Comparison of ENCODE assay signal across 19 cellular contexts in the genomic region with DNA sequence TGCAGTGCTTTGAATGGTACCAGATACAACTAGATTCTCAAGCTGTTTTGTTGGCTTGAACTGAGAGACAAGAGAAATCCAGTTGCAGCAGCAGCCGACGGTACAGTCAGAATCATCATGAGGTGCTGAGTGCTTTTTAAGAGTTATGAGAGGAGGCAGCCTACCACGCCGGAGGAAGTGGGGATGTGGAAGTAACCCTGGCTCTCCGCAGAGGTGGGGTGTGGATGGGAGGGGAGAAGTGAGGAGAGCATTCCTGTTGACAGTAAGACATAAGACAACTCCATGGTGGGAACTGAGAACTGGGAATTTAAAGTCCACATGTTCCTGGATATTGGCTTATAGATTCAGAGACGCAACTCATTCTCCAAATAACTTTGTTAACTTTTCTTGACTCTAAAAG. TPM values are rescaled to one million over a fixed set of nuclear protein-coding genes. Genes with fewer than 3 reads are reported as not detected.
DNase-seq lines count a peak whose midpoint lies in the region; ATAC-seq, FAIRE-seq and TF ChIP-seq lines count a peak whose summit lies in the region.
"Had no signal": no experiment of that assay in that cellular context is flagged by ENCODE, and none has a peak within 500 bp of the region (broad histone marks: within the 10 kb centered on the region; RNA-seq: fewer than 3 reads in every experiment).

No MANE protein-coding gene starts in this region.

- no peak overlapping the region for H3K18ac ChIP-seq in mesenchymal stem cell (ENCODE audit: low read depth in 1 of 2, low read length in 2 of 2)

- H3K9me3 ChIP-seq in Karpas-422 (ENCODE audit: low read length) (no peaks in the 10 kb centered on the region), adipocyte (ENCODE audit: control insufficient read depth, low read length) (no peaks in the 10 kb centered on the region), mesenchymal stem cell (ENCODE audit: control insufficient read depth, low read length) (no peaks in the 10 kb centered on the region), spleen (no peaks in the 10 kb centered on the region), pancreas (no peaks in the 10 kb centered on the region)
- H3K9me3 ChIP-seq: gastrocnemius medialis, left lung, ovary had no signal

- no peaks in the 10 kb centered on the region for H3K36me3 Mint-ChIP-seq in activated naive CD8-positive, alpha-beta T cell treated with anti-CD3 and anti-CD28 coated beads, Interleukin-2, amount 50 U/mL, for 24 hours (ENCODE audit: low read depth)
- H3K36me3 Mint-ChIP-seq: activated CD8-positive, alpha-beta memory T cell treated with anti-CD3 and anti-CD28 coated beads, Interleukin-2, amount 10 ng/mL, durations not matched to agents 7 days and 5 days; activated naive CD8-positive, alpha-beta T cell treated with anti-CD3 and anti-CD28 coated beads, Interleukin-2, amount 10 ng/mL, durations not matched to agents 7 days and 5 days had no signal

- no peak for ATAC-seq in pancreas
- no peak for ATAC-seq in activated naive CD8-positive, alpha-beta T cell treated with anti-CD3 and anti-CD28 coated beads, Interleukin-2, amount 50 U/mL, for 24 hours
- no peak for ATAC-seq in GM21367 (IDR thresholded peaks at IDR 0.05; ENCODE audit: unreplicated experiment)
- ATAC-seq: activated CD8-positive, alpha-beta memory T cell treated with anti-CD3 and anti-CD28 coated beads, Interleukin-2, amount 10 ng/mL, durations not matched to agents 7 days and 5 days; gastrocnemius medialis; left lung had no signal

- no peak for TF ChIP-seq CTCF in spleen (IDR thresholded peaks at IDR 0.05 in 8 of 11, conservative IDR thresholded peaks at IDR 0.05 in 3 of 11)
- TF ChIP-seq CTCF in pancreas (IDR thresholded peaks at IDR 0.05) = no peak

- no peaks in the 10 kb centered on the region for H3K9me2 ChIP-seq in Karpas-422 (replicated peaks; ENCODE audit: insufficient read depth, low read length)

- H4K8ac ChIP-seq in mesenchymal stem cell (ENCODE audit: low read length) = no peak overlapping the region

- peaks cover 2% of the 10 kb centered on the region for H3K4me1 Mint-ChIP-seq in activated naive CD8-positive, alpha-beta T cell treated with anti-CD3 and anti-CD28 coated beads, Interleukin-2, amount 50 U/mL, for 24 hours
- H3K4me1 Mint-ChIP-seq: activated CD8-positive, alpha-beta memory T cell treated with anti-CD3 and anti-CD28 coated beads, Interleukin-2, amount 10 ng/mL, durations not matched to agents 7 days and 5 days; activated naive CD8-positive, alpha-beta T cell treated with anti-CD3 and anti-CD28 coated beads, Interleukin-2, amount 10 ng/mL, durations not matched to agents 7 days and 5 days had no signal

- no peak for TF ChIP-seq POLR2A in spleen (IDR thresholded peaks at IDR 0.05)

- H3K9ac ChIP-seq in Karpas-422 (ENCODE audit: low read length) (no peak overlapping the region), adipocyte (ENCODE audit: low read length) (peak overlapping the region; percentile 10), mesenchymal stem cell (ENCODE audit: low read length) (no peak overlapping the region)
- H3K9ac ChIP-seq: KMS-11 had no signal

- H3K4ac ChIP-seq in mesenchymal stem cell (ENCODE audit: low read depth in 1 of 2, low read length in 2 of 2) = no peak overlapping the region

- no peak overlapping the region for H2BK120ac ChIP-seq in mesenchymal stem cell (ENCODE audit: low read depth, low read length)

- H2BK15ac ChIP-seq in mesenchymal stem cell (ENCODE audit: low read depth, poor library complexity, severe bottlenecking) = no peak overlapping the region

- H4K91ac ChIP-seq in mesenchymal stem cell (ENCODE audit: low read length) = no peak overlapping the region

- no peak overlapping the region for H3K27ac Mint-ChIP-seq in activated naive CD8-positive, alpha-beta T cell treated with anti-CD3 and anti-CD28 coated beads, Interleukin-2, amount 50 U/mL, for 24 hours
- H3K27ac Mint-ChIP-seq: activated CD8-positive, alpha-beta memory T cell treated with anti-CD3 and anti-CD28 coated beads, Interleukin-2, amount 10 ng/mL, durations not matched to agents 7 days and 5 days; activated naive CD8-positive, alpha-beta T cell treated with anti-CD3 and anti-CD28 coated beads, Interleukin-2, amount 10 ng/mL, durations not matched to agents 7 days and 5 days; activated T-helper 2 cell treated with anti-CD3 and anti-CD28 coated beads, Interferon-gamma antibody, Interleukin-2, Interleukin-4, amounts not matched to agents 10 μg/mL and 5 μg/mL and 100 μg/mL, durations not matched to agents 14 hours and 24 hours and 36 hours had no signal

- no peak overlapping the region for H3K14ac ChIP-seq in mesenchymal stem cell (ENCODE audit: low read length in 2 of 2)

- no peaks in the 10 kb centered on the region for H3K9me3 Mint-ChIP-seq in activated naive CD8-positive, alpha-beta T cell treated with anti-CD3 and anti-CD28 coated beads, Interleukin-2, amount 50 U/mL, for 24 hours
- H3K9me3 Mint-ChIP-seq: activated naive CD8-positive, alpha-beta T cell treated with anti-CD3 and anti-CD28 coated beads, Interleukin-2, amount 10 ng/mL, durations not matched to agents 7 days and 5 days; activated T-helper 2 cell treated with anti-CD3 and anti-CD28 coated beads, Interferon-gamma antibody, Interleukin-2, Interleukin-4, amounts not matched to agents 10 μg/mL and 5 μg/mL and 100 μg/mL, durations not matched to agents 14 hours and 24 hours and 36 hours had no signal

- H3K36me3 ChIP-seq in Karpas-422 (ENCODE audit: insufficient read depth, low read length) (no peaks in the 10 kb centered on the region), adipocyte (ENCODE audit: control insufficient read depth, insufficient read depth, low read length, severe bottlenecking) (peaks cover 22% of the 10 kb centered on the region), mesenchymal stem cell (ENCODE audit: control insufficient read depth in 1 of 2, insufficient read depth in 2 of 2, low read depth in 1 of 2, low read length in 2 of 2) (peaks cover 12 to 19% of the 10 kb centered on the region in 2 experiments), spleen (no peaks in the 10 kb centered on the region), pancreas (no peaks in the 10 kb centered on the region)
- H3K36me3 ChIP-seq: gastrocnemius medialis, left lung, ovary had no signal

- H3K4me3 Mint-ChIP-seq in activated naive CD8-positive, alpha-beta T cell treated with anti-CD3 and anti-CD28 coated beads, Interleukin-2, amount 50 U/mL, for 24 hours = no peak overlapping the region
- H3K4me3 Mint-ChIP-seq: activated CD8-positive, alpha-beta memory T cell treated with anti-CD3 and anti-CD28 coated beads, Interleukin-2, amount 10 ng/mL, durations not matched to agents 7 days and 5 days; activated naive CD8-positive, alpha-beta T cell treated with anti-CD3 and anti-CD28 coated beads, Interleukin-2, amount 10 ng/mL, durations not matched to agents 7 days and 5 days had no signal

- no peak for FAIRE-seq in pancreas (lab: Jason Lieb, UNC)

- H3K23ac ChIP-seq in mesenchymal stem cell (ENCODE audit: low read length in 2 of 2) = no peak overlapping the region

- 65% methylated on average over 6 of the region's 6 CpGs for WGBS in mesenchymal stem cell
- 40 to 59% (median 51%) methylated on average over 6 of the region's 6 CpGs for WGBS in spleen, 5 donors
- WGBS in pancreas, 2 donors = 68 to 70% methylated on average over 6 of the region's 6 CpGs

- H3K4me2 ChIP-seq in Karpas-422 (ENCODE audit: low read depth, low read length, poor library complexity, severe bottlenecking) (no peak overlapping the region), mesenchymal stem cell (ENCODE audit: low read length, poor library complexity, severe bottlenecking) (no peak overlapping the region)
- H3K4me2 ChIP-seq: KMS-11 had no signal

- H3K27me3 ChIP-seq in Karpas-422 (ENCODE audit: low read length) = no peaks in the 10 kb centered on the region
- H3K27me3 ChIP-seq in adipocyte (replicated peaks; ENCODE audit: control insufficient read depth, insufficient read depth, low read length) = no peaks in the 10 kb centered on the region
- no peaks in the 10 kb centered on the region for H3K27me3 ChIP-seq in mesenchymal stem cell (ENCODE audit: control insufficient read depth in 1 of 2, insufficient read depth in 1 of 2, low read length in 2 of 2)
- no peaks in the 10 kb centered on the region for H3K27me3 ChIP-seq in spleen (replicated peaks in 1 of 7)
- no peaks in the 10 kb centered on the region for H3K27me3 ChIP-seq in pancreas
- H3K27me3 ChIP-seq: gastrocnemius medialis, left lung, ovary, SJCRH30 had no signal

- H3K27ac ChIP-seq in Karpas-422 (ENCODE audit: low read length) (no peak overlapping the region), mesenchymal stem cell (ENCODE audit: low read length, poor library complexity, severe bottlenecking) (peak overlapping the region; percentile 55), spleen (peak overlapping the region in 3 of 8 donors; percentile 36 to 54 (median 44)), pancreas (no peak overlapping the region)
- H3K27ac ChIP-seq: gastrocnemius medialis, KMS-11, ovary, SJCRH30 had no signal

- H2AK5ac ChIP-seq in mesenchymal stem cell (ENCODE audit: low read length, severe bottlenecking) = no peak overlapping the region

- intact Hi-C loops in spleen (cut with DNase I; ENCODE audit: low total_unique reads) (no loop called here), pancreas (cut with DNase I) (no loop called here)

- H2AFZ ChIP-seq in Karpas-422 (ENCODE audit: low read length) (no peak overlapping the region), mesenchymal stem cell (ENCODE audit: low read depth, low read length) (no peak overlapping the region)

- no peaks in the 10 kb centered on the region for H4K20me1 ChIP-seq in Karpas-422 (ENCODE audit: insufficient read depth, low read depth, low read length)

- H3K27me3 Mint-ChIP-seq in activated naive CD8-positive, alpha-beta T cell treated with anti-CD3 and anti-CD28 coated beads, Interleukin-2, amount 50 U/mL, for 24 hours = peaks cover 6% of the 10 kb centered on the region

- H3K79me1 ChIP-seq in mesenchymal stem cell (replicated peaks; ENCODE audit: low read length, poor library complexity, severe bottlenecking) = peaks cover 27% of the 10 kb centered on the region

- H3K79me2 ChIP-seq in Karpas-422 (ENCODE audit: low read length) = no peaks in the 10 kb centered on the region

- H2BK5ac ChIP-seq in mesenchymal stem cell (ENCODE audit: low read depth, low read length, poor library complexity, severe bottlenecking) = no peak overlapping the region

- H2BK12ac ChIP-seq in mesenchymal stem cell (ENCODE audit: low read length in 2 of 2) = no peak overlapping the region

- DNase-seq in Karpas-422 (peak; percentile 20), adipocyte (ENCODE audit: low read depth) (no peak), mesenchymal stem cell (peak; percentile 38), spleen (peak; percentile 9), pancreas (no peak)
- no peak for DNase-seq in stimulated activated CD4-positive, alpha-beta T cell treated with anti-CD3 and anti-CD28 coated beads, Interleukin-4, amount 100 ng/mL, for 24 hours
- DNase-seq in activated naive CD8-positive, alpha-beta T cell treated with anti-CD3 and anti-CD28 coated beads, Interleukin-2, amount 50 U/mL, for 24 hours = no peak
- DNase-seq: activated CD8-positive, alpha-beta memory T cell treated with anti-CD3 and anti-CD28 coated beads, Interleukin-2, amount 10 ng/mL, durations not matched to agents 7 days and 5 days; activated naive CD8-positive, alpha-beta T cell treated with anti-CD3 and anti-CD28 coated beads, Interleukin-2, amount 10 ng/mL, durations not matched to agents 7 days and 5 days; Calu3; gastrocnemius medialis; left lung; NCI-H1105; SJCRH30; stimulated activated CD4-positive, alpha-beta T cell treated with anti-CD3 and anti-CD28 coated beads, Interleukin-2, amount 100 ng/mL, for 48 hours had no signal

- no peak overlapping the region for H3K4me3 ChIP-seq in Karpas-422 (ENCODE audit: low read length)
- no peak overlapping the region for H3K4me3 ChIP-seq in adipocyte (ENCODE audit: low read length)
- no peak overlapping the region for H3K4me3 ChIP-seq in mesenchymal stem cell (ENCODE audit: insufficient read depth in 1 of 2, low read depth in 1 of 2, low read length in 2 of 2)
- no peak overlapping the region for H3K4me3 ChIP-seq in spleen
- no peak overlapping the region for H3K4me3 ChIP-seq in pancreas
- H3K4me3 ChIP-seq: gastrocnemius medialis, left lung, ovary, SJCRH30 had no signal

- H3K4me1 ChIP-seq in Karpas-422 (ENCODE audit: low read length) = no peaks in the 10 kb centered on the region
- H3K4me1 ChIP-seq in adipocyte (ENCODE audit: control insufficient read depth, insufficient read depth, low read length) = peaks cover 46% of the 10 kb centered on the region
- peaks cover 29% of the 10 kb centered on the region for H3K4me1 ChIP-seq in mesenchymal stem cell (ENCODE audit: control insufficient read depth, insufficient read depth, low read depth, low read length)
- H3K4me1 ChIP-seq in spleen = peaks cover 0 to 10% (median 0%) of the 10 kb centered on the region in 6 donors
- H3K4me1 ChIP-seq in pancreas = no peaks in the 10 kb centered on the region
- H3K4me1 ChIP-seq: gastrocnemius medialis, SJCRH30 had no signal

RNA-seq across cellular contexts. Expression of gene COL5A1, which starts 28.0 kb away (rescaled TPM):
- total RNA-seq in Karpas-422 (2014; rRNA removed; shearing (Covaris generic); ENCODE audit: low replicate concordance) = under 0.01 TPM in 1 of 2 replicates, not detected in the other
- polyA plus RNA-seq in mesenchymal stem cell (2013, experiment 1 of 2) = 754 TPM
- polyA plus RNA-seq in mesenchymal stem cell (2013, experiment 2 of 2) = 709 TPM
- total RNA-seq in spleen (10 to 100 TPM; 14.6 to 50.6 (median 28.9) TPM), pancreas (10 to 100 TPM in 2 of 6 donors, 1 to 10 TPM in 4; 1.2 to 62.8 (median 4.6) TPM)
- polyA plus RNA-seq in spleen (10 to 100 TPM in 1 of 3 donors, 1 to 10 TPM in 2; 2.6 to 12.2 (median 3.1) TPM), pancreas (1 to 10 TPM; 2.6 to 4.1 TPM)
- total RNA-seq: activated T-helper 2 cell treated with anti-CD3 and anti-CD28 coated beads, Interferon-gamma antibody, Interleukin-2, Interleukin-4, amounts not matched to agents 10 μg/mL and 5 μg/mL and 100 μg/mL, durations not matched to agents 14 hours and 24 hours and 36 hours; Calu3 had no signal

Comparison
In these comparisons a context has a peak if more than half of its experiments do, and no peak if none do; other contexts are left out.
1. DNase-seq: peak in Karpas-422 (single experiment), mesenchymal stem cell (single experiment) and spleen (single experiment); none in adipocyte (single experiment), pancreas (0 of 6), stimulated activated CD4-positive, alpha-beta T cell treated with anti-CD3 and anti-CD28 coated beads, Interleukin-4, amount 100 ng/mL, for 24 hours (single experiment) and activated naive CD8-positive, alpha-beta T cell treated with anti-CD3 and anti-CD28 coated beads, Interleukin-2, amount 50 U/mL, for 24 hours (single experiment).